1 cellular context compared by ENCODE assay signal in the genomic region with DNA sequence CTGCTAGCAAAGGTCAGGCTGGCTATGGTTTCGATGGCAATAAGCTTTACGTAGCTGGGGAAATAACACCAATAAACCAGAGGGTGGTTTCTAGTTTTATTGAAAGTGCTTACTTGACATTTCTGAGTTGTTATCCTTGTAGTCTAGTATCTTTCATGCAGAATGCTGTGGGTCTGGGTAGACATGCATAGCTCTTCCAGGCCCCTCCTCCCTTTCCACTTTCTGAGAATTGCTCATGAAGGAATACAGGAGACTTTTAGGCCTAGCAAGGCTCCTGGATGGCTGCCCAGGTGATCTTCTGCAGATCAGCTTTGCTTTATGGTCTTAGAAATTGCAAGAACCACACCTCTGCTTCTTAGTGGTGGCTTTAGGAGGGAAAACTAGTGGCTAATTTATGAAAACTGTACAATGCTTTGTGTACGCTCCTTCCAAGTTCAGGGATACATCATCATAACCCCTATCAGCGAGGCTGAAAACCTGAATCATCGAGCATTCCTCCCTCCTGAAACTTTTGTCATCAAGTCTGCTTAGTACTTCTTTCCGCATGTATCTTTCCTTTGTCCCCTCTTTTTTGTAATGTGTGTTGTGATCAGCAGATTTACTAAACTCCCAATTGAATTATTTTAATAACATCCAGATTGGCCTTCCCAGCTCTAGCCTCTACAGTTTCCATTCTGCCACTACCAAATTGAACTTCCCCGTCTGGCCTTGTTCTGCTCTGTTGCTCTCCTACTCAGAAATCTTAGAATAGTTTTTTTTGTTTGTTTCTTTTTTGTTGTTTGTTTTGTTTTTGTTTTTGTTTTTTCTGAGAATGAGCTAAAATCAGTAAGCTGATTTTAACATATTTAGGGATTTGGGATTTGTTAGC.
A peak's percentile ranks its signal among the peaks of the same experiment; 100 is the strongest.
TF ChIP-seq lines count a peak whose summit lies in the region.

No MANE protein-coding gene starts in this region.

TF ChIP-seq in K562, 482 proteins besides CTCF, POLR2A, EP300 and RAD21:
- TF ChIP-seq ILK (tag; IDR thresholded peaks at IDR 0.05; ENCODE audit: borderline replicate concordance, low read depth) (no peak), ZNF316 (IDR thresholded peaks at IDR 0.05) (peak; percentile 93), TCF7 (IDR thresholded peaks at IDR 0.05; ENCODE audit: borderline replicate concordance) (no peak), C11orf30 (IDR thresholded peaks at IDR 0.05; ENCODE audit: low read depth) (peak; percentile 86), MAFG (tag; conservative IDR thresholded peaks at IDR 0.05) (peak; percentile 78), MAFF (IDR thresholded peaks at IDR 0.05; ENCODE audit: low read length) (peak; percentile 77), MAFK (IDR thresholded peaks at IDR 0.05; ENCODE audit: low read length) (peak; percentile 75)
